Comparison of ENCODE assay signal across 8 cellular contexts in the genomic region with DNA sequence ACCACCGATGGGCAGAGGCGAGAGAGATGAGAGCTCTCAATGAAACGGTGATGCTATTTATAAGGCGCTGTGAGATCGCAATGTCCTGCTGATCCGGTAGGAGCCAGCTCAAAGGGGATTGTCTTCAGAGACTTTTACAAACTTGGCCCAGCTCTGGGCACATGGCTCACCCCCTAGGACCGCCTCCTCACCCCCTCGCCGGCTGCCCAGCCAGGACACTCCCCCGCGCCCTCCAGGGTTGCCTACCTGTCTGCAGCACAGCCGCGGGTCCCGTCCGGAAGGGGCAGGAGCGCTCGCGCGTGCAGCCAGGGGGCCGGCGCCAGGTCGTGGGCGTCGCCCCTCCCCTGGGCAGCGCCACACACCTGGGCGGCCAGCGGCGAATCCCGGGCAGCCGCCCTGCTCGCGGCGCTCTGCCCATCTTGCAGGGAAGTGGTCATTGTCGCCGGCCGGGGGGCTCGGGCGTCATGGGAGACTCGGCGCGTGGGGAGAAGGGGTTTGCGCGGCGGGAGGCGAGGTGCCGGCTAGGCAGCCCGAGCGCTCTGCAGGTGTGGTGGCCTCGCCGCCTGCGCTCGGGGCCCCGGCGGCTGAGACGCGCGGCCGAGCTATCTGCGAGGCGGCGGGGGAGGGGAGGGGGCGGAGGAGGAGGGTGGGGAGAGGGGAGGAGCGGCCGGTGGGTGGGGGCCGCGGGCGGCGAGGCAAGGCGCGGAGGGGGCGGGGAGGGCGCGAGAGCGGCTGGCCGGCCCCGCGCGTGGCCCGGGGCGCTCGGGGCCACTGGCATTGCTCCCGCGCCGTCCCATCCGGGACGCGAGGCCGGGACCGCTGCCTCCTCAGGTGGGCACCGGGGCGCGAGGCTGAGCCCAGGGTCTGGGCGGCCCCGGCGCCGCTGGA. TPM values are rescaled to one million over a fixed set of nuclear protein-coding genes. Genes with fewer than 3 reads are reported as not detected.
A peak's percentile ranks its signal among the peaks of the same experiment; 100 is the strongest.
DNase-seq lines count a peak whose midpoint lies in the region; ATAC-seq and TF ChIP-seq lines count a peak whose summit lies in the region.

A gene (minus strand): TSS at position 610 of the 888 bp plus-strand sequence. CDS start 173 bp downstream, at position 437.

- CTCF ChIA-PET in MCF 10A (lab: Yijun Ruan, JAX), result interaction anchor here (0.7 to 1.6 kb wide), 6 partner anchors 13 to 61 kb away, joined by 3 to 6 read pairs (median 4); no protein-coding TSS in a partner anchor
- CTCF ChIA-PET in activated naive CD4-positive, alpha-beta T cell treated with anti-CD3 and anti-CD28 coated beads for 36 hours (lab: Charles Lee), result interaction anchor here (1.0 kb wide), 1 partner anchor 10 kb away, joined by 3 read pairs; no protein-coding TSS in a partner anchor

- no peaks in the 10 kb centered on the region for H3K27me3 Mint-ChIP-seq in MCF 10A (ENCODE audit: insufficient read depth, unreplicated experiment)
- H3K27me3 Mint-ChIP-seq in stimulated activated naive B cell treated with anti-CD40 and anti-IgM and Interleukin-4, amounts not matched to agents 10 μg/mL and 1 μg/mL and 100 μg/mL, for 72 hours, result peaks cover 42 to 51% of the 10 kb centered on the region in 2 donors
- peaks cover 37% of the 10 kb centered on the region for H3K27me3 Mint-ChIP-seq in activated naive CD4-positive, alpha-beta T cell treated with anti-CD3 and anti-CD28 coated beads for 36 hours (ENCODE audit: low read depth)

- no TSS peak for BruUV-seq in MCF 10A (replicated peaks; lab: Mats Ljungman, UMichigan)

- peak; percentile 3 for DNase-seq in DMS79 treated with DMSO at 0.1 percent for 48 hours (lab: John Stamatoyannopoulos, UW)
- peak; percentile 84 for DNase-seq in NCI-H146 (lab: John Stamatoyannopoulos, UW)
- DNase-seq in MCF 10A (ENCODE audit: unreplicated experiment), result peak; percentile 85
- peak; percentile 61 for DNase-seq in kidney glomerular epithelial cell (lab: John Stamatoyannopoulos, UW)
- DNase-seq in stimulated activated naive B cell treated with anti-CD40 and anti-IgM and Interleukin-4, amounts not matched to agents 10 μg/mL and 1 μg/mL and 100 μg/mL, for 72 hours, result no peak
- DNase-seq in HCEC 1CT, result no peak
- no peak for DNase-seq in activated naive CD4-positive, alpha-beta T cell treated with anti-CD3 and anti-CD28 coated beads for 36 hours

- peak; percentile 57 to 61 for ATAC-seq in stimulated activated naive B cell treated with anti-CD40 and anti-IgM and Interleukin-4, amounts not matched to agents 10 μg/mL and 1 μg/mL and 100 μg/mL, for 72 hours (replicated peaks)
- no peak for ATAC-seq in GM19395 (IDR thresholded peaks at IDR 0.05; ENCODE audit: unreplicated experiment)

- intact Hi-C loops in MCF 10A (cut with micrococcal nuclease), result no loop called here
- intact Hi-C loops in activated naive CD4-positive, alpha-beta T cell treated with anti-CD3 and anti-CD28 coated beads for 36 hours (cut with micrococcal nuclease), result no loop called here

- H3K36me3 Mint-ChIP-seq in MCF 10A (ENCODE audit: insufficient read depth, unreplicated experiment), result no peaks in the 10 kb centered on the region
- peaks cover 0 to 2% of the 10 kb centered on the region in 2 donors for H3K36me3 Mint-ChIP-seq in stimulated activated naive B cell treated with anti-CD40 and anti-IgM and Interleukin-4, amounts not matched to agents 10 μg/mL and 1 μg/mL and 100 μg/mL, for 72 hours
- peaks cover 3% of the 10 kb centered on the region for H3K36me3 Mint-ChIP-seq in activated naive CD4-positive, alpha-beta T cell treated with anti-CD3 and anti-CD28 coated beads for 36 hours (ENCODE audit: low read depth)

- H3K4me1 Mint-ChIP-seq in MCF 10A (ENCODE audit: insufficient read depth, unreplicated experiment), result peaks cover 22% of the 10 kb centered on the region
- peaks cover 3 to 5% of the 10 kb centered on the region in 2 donors for H3K4me1 Mint-ChIP-seq in stimulated activated naive B cell treated with anti-CD40 and anti-IgM and Interleukin-4, amounts not matched to agents 10 μg/mL and 1 μg/mL and 100 μg/mL, for 72 hours
- H3K4me1 Mint-ChIP-seq in activated naive CD4-positive, alpha-beta T cell treated with anti-CD3 and anti-CD28 coated beads for 36 hours (ENCODE audit: low read depth), result peaks cover 3% of the 10 kb centered on the region

- no peak for TF ChIP-seq CTCF in MCF 10A (IDR thresholded peaks at IDR 0.05; ENCODE audit: unreplicated experiment)

- POLR2A ChIA-PET in MCF 10A (lab: Yijun Ruan, JAX), result interaction anchor here (0.6 to 1.4 kb wide), 3 partner anchors 26 to 289 kb away, joined by 3 read pairs; no protein-coding TSS in a partner anchor

- no peak within 1 kb of the TSS for H3K27ac Mint-ChIP-seq in MCF 10A (ENCODE audit: low read depth, unreplicated experiment)
- H3K27ac Mint-ChIP-seq in stimulated activated naive B cell treated with anti-CD40 and anti-IgM and Interleukin-4, amounts not matched to agents 10 μg/mL and 1 μg/mL and 100 μg/mL, for 72 hours, result no peak within 1 kb of the TSS
- H3K27ac Mint-ChIP-seq in activated naive CD4-positive, alpha-beta T cell treated with anti-CD3 and anti-CD28 coated beads for 36 hours, result no peak within 1 kb of the TSS

- H3K4me3 Mint-ChIP-seq in MCF 10A (ENCODE audit: unreplicated experiment), result peak within 1 kb of the TSS; percentile 72
- peak within 1 kb of the TSS; percentile 77 to 79 for H3K4me3 Mint-ChIP-seq in stimulated activated naive B cell treated with anti-CD40 and anti-IgM and Interleukin-4, amounts not matched to agents 10 μg/mL and 1 μg/mL and 100 μg/mL, for 72 hours
- H3K4me3 Mint-ChIP-seq in activated naive CD4-positive, alpha-beta T cell treated with anti-CD3 and anti-CD28 coated beads for 36 hours, result no peak within 1 kb of the TSS

- no peaks in the 10 kb centered on the region for H3K9me3 Mint-ChIP-seq in MCF 10A (ENCODE audit: unreplicated experiment)
- H3K9me3 Mint-ChIP-seq in stimulated activated naive B cell treated with anti-CD40 and anti-IgM and Interleukin-4, amounts not matched to agents 10 μg/mL and 1 μg/mL and 100 μg/mL, for 72 hours, result no peaks in the 10 kb centered on the region
- H3K9me3 Mint-ChIP-seq in activated naive CD4-positive, alpha-beta T cell treated with anti-CD3 and anti-CD28 coated beads for 36 hours, result no peaks in the 10 kb centered on the region

RNA-seq across cellular contexts. Expression of the gene that starts here (rescaled TPM):
- total RNA-seq in MCF 10A (2022), result 1.5 and 2.0 TPM in 2 replicates
- not detected for total RNA-seq in activated naive CD4-positive, alpha-beta T cell treated with anti-CD3 and anti-CD28 coated beads for 36 hours

Comparison
In these comparisons a context has a peak if more than half of its experiments do, and no peak if none do; other contexts are left out.
1. DNase-seq: peak in DMS79 treated with DMSO at 0.1 percent for 48 hours (single experiment), NCI-H146 (single experiment), MCF 10A (single experiment) and kidney glomerular epithelial cell (single experiment); none in stimulated activated naive B cell treated with anti-CD40 and anti-IgM and Interleukin-4, amounts not matched to agents 10 μg/mL and 1 μg/mL and 100 μg/mL, for 72 hours (single experiment), HCEC 1CT (single experiment) and activated naive CD4-positive, alpha-beta T cell treated with anti-CD3 and anti-CD28 coated beads for 36 hours (single experiment).